In the genomic region with DNA sequence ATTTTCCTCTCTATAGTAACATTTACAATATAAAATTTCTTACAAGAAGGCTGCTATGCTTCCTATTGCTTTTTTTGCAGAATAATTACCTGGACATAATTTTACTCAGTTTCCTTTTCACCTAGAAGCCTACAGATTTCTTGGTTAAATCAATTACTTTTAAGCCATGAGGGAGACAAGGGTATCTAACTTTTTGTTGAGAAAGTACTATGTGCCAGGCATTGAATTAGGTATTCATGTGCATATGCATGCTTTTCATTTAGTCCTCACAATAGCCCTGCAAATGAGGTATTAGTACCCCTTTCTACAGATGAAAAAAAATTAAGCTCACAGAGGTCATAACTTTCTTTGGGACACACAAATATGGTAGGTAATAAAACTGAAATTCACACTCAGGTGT, we compare ENCODE assay signal across 24 cellular contexts. TPM values are rescaled to one million over a fixed set of nuclear protein-coding genes. Genes with fewer than 3 reads are reported as not detected.
A peak's percentile ranks its signal among the peaks of the same experiment; 100 is the strongest.
DNase-seq lines count a peak whose midpoint lies in the region; ATAC-seq and TF ChIP-seq lines count a peak whose summit lies in the region.
"Had no signal": no experiment of that assay in that cellular context is flagged by ENCODE, and none has a peak within 500 bp of the region (broad histone marks: within the 10 kb centered on the region; RNA-seq: fewer than 3 reads in every experiment).

No MANE protein-coding gene starts in this region.

- H3K9me2 ChIP-seq in OCI-LY7 (ENCODE audit: insufficient read depth, low read length): no peaks in the 10 kb centered on the region

- ATAC-seq in gastrocnemius medialis: no peak
- ATAC-seq: A549; CD8-positive, alpha-beta T cell had no signal

- TF ChIP-seq POLR2A in gastrocnemius medialis (IDR thresholded peaks at IDR 0.05): no peak

- H3K27me3 ChIP-seq in gastrocnemius medialis: no peaks in the 10 kb centered on the region
- H3K27me3 ChIP-seq: BE2C; BLaER1; BLaER1 treated with 17β-estradiol and CSF1 and Interleukin-3, amounts not matched to agents 10 nM and 100 nM had no signal

- H3K36me3 ChIP-seq in HEK293 (ENCODE audit: control insufficient read depth in 2 of 2, insufficient read depth in 1 of 2, low read length in 2 of 2): peaks cover 65 to 72% of the 10 kb centered on the region in 2 experiments
- peaks cover 80% of the 10 kb centered on the region for H3K36me3 ChIP-seq in OCI-LY7 (ENCODE audit: insufficient read depth, low read length)
- peaks cover 0 to 28% of the 10 kb centered on the region in 2 donors for H3K36me3 ChIP-seq in gastrocnemius medialis

- no peaks in the 10 kb centered on the region for H4K20me1 ChIP-seq in OCI-LY7 (ENCODE audit: insufficient read depth, low read length)

- intact Hi-C loops in OCI-LY7 (cut with micrococcal nuclease; ENCODE audit: unreplicated experiment): loop anchor here (5.0 kb wide), 1 partner anchor 417 kb away; a partner anchor contains a TSS
- intact Hi-C loops in gastrocnemius medialis (cut with DNase I; ENCODE audit: low total_unique reads): loop anchor here (1.0 kb wide), 1 partner anchor 605 kb away; no protein-coding TSS in a partner anchor

- in situ Hi-C loops in gastrocnemius medialis (cut with MboI; ENCODE audit: low sequenced_read_pairs in 4 of 4): no loop called here

- POLR2A ChIA-PET in HEK293 (lab: Yijun Ruan, JAX): interaction anchor here (0.7 kb wide), 1 partner anchor 16 kb away, joined by 3 read pairs; a partner anchor contains a TSS
- POLR2A ChIA-PET in OCI-LY7 (lab: Charles Lee): interaction anchor here (0.6 to 1.5 kb wide), 5 partner anchors 16 to 668 kb away, joined by 3 to 6 read pairs (median 3); a partner anchor contains a TSS

- CTCF ChIA-PET in HEK293 (lab: Yijun Ruan, JAX) (interaction anchor here (0.7 to 2.5 kb wide), 14 partner anchors 10 to 418 kb away, joined by 3 to 18 read pairs (median 6); no protein-coding TSS in a partner anchor), OCI-LY7 (lab: Charles Lee; ENCODE audit: unreplicated experiment) (no interaction called here)

- H3K79me2 ChIP-seq in OCI-LY7 (ENCODE audit: insufficient read depth, low read depth, low read length): peaks cover 6% of the 10 kb centered on the region; the same call in 1 of the 2 replicates

- TSS peak; percentile 14 for BruUV-seq in OCI-LY7 (replicated peaks; lab: Mats Ljungman, UMichigan)

- no peaks in the 10 kb centered on the region for H3K4me1 ChIP-seq in HEK293 (ENCODE audit: control insufficient read depth, insufficient read depth, low read length)
- no peaks in the 10 kb centered on the region for H3K4me1 ChIP-seq in OCI-LY7 (ENCODE audit: insufficient read depth, low read length, poor library complexity, severe bottlenecking)
- no peaks in the 10 kb centered on the region for H3K4me1 ChIP-seq in gastrocnemius medialis
- H3K4me1 ChIP-seq: A549; BE2C; BLaER1; BLaER1 treated with 17β-estradiol and CSF1 and Interleukin-3, amounts not matched to agents 10 nM and 100 nM; Caco-2 had no signal

- DNase-seq in OCI-LY7 (ENCODE audit: low spot score) (no peak), gastrocnemius medialis (no peak), NCI-H524 treated with DMSO at 0.1 percent for 48 hours (lab: John Stamatoyannopoulos, UW) (no peak)
- DNase-seq: 8988T; BE2C; C1 segment of cervical spinal cord; Caco-2; Calu3; CD4-positive, alpha-beta T cell; CD8-positive, alpha-beta memory T cell; CD8-positive, alpha-beta T cell; DMS 273 treated with DMSO at 0.1 percent for 48 hours; DMS153; DND-41 had no signal

- H3K4me2 ChIP-seq in OCI-LY7 (ENCODE audit: low read length): no peak overlapping the region
- H3K4me2 ChIP-seq: A549; BLaER1; BLaER1 treated with 17β-estradiol and CSF1 and Interleukin-3, amounts not matched to agents 10 nM and 100 nM had no signal

- no peak overlapping the region for H2AFZ ChIP-seq in OCI-LY7 (ENCODE audit: low read length)

- H3K9me3 ChIP-seq in HEK293 (ENCODE audit: control insufficient read depth, insufficient read depth, low read depth, low read length): no peaks in the 10 kb centered on the region
- no peaks in the 10 kb centered on the region for H3K9me3 ChIP-seq in OCI-LY7 (ENCODE audit: low read length)
- H3K9me3 ChIP-seq in gastrocnemius medialis: no peaks in the 10 kb centered on the region
- H3K9me3 ChIP-seq: A549; BE2C; BLaER1; BLaER1 treated with 17β-estradiol and CSF1 and Interleukin-3, amounts not matched to agents 10 nM and 100 nM; Caco-2 had no signal

- H3K27ac ChIP-seq in HEK293 (ENCODE audit: extremely low read depth, low read depth, low read length) (no peak overlapping the region), OCI-LY7 (ENCODE audit: low read depth, low read length, poor library complexity, severe bottlenecking) (no peak overlapping the region), gastrocnemius medialis (no peak overlapping the region)
- H3K27ac ChIP-seq: 22Rv1; A549; BLaER1; BLaER1 treated with 17β-estradiol and CSF1 and Interleukin-3, amounts not matched to agents 10 nM and 100 nM; C4-2B had no signal

- no peak overlapping the region for H3K4me3 ChIP-seq in HEK293 (ENCODE audit: low read depth, low read length)
- H3K4me3 ChIP-seq in OCI-LY7 (ENCODE audit: low read depth, low read length, poor library complexity, severe bottlenecking): no peak overlapping the region
- H3K4me3 ChIP-seq in gastrocnemius medialis: no peak overlapping the region
- H3K4me3 ChIP-seq: A549; BLaER1; BLaER1 treated with 17β-estradiol and CSF1 and Interleukin-3, amounts not matched to agents 10 nM and 100 nM had no signal

- TF ChIP-seq CTCF in HEK293 (tag by site-specific recombination; IDR thresholded peaks at IDR 0.05) (no peak), OCI-LY7 (conservative IDR thresholded peaks at IDR 0.05; ENCODE audit: low read length) (no peak), gastrocnemius medialis (IDR thresholded peaks at IDR 0.05 in 4 of 5, conservative IDR thresholded peaks at IDR 0.05 in 1 of 5) (no peak)

TF ChIP-seq in HEK293, 187 proteins besides CTCF, POLR2A, EP300 and RAD21:
- TF ChIP-seq ZNF837 (tag by site-specific recombination; IDR thresholded peaks at IDR 0.05) (no peak), ZNF664 (tag by site-specific recombination; IDR thresholded peaks at IDR 0.05) (peak; percentile 92), REPIN1 (tag by site-specific recombination; IDR thresholded peaks at IDR 0.05; ENCODE audit: low read depth) (no peak)
TF ChIP-seq in HEK293: peak in this region for 1.

RNA-seq across cellular contexts. Expression of a gene that starts 16.4 kb away (rescaled TPM):
- 14.9 and 16.0 TPM in 2 replicates for total RNA-seq in OCI-LY7 (2014; rRNA removed; shearing (Covaris generic))
- total RNA-seq in OCI-LY7 (2022) (12.3 and 12.6 TPM in 2 replicates), gastrocnemius medialis (10 to 100 TPM in 3 of 4 donors, 1 to 10 TPM in 1; 8.9 to 16.0 (median 12.1) TPM)

RNA-seq across cellular contexts. Expression of a gene that starts 33.2 kb away (rescaled TPM):
- total RNA-seq in OCI-LY7 (2014; rRNA removed; shearing (Covaris generic)): 15.9 and 20.2 TPM in 2 replicates
- total RNA-seq in OCI-LY7 (2022) (17.6 and 17.8 TPM in 2 replicates), gastrocnemius medialis (1 to 10 TPM; 4.1 to 6.4 (median 5.2) TPM)

RNA-seq across cellular contexts. Expression of a gene that starts 57.6 kb away (rescaled TPM):
- not detected in 2 replicates for total RNA-seq in OCI-LY7 (2014; rRNA removed; shearing (Covaris generic))
- total RNA-seq in OCI-LY7 (2022): not detected in 2 replicates
- under 1 TPM in 1 of 4 donors, not detected in 3; 0.24 TPM for total RNA-seq in gastrocnemius medialis
- total RNA-seq: A172; B cell; CD4-positive, alpha-beta memory T cell; CD4-positive, alpha-beta T cell; CD4-positive, CD25-positive, alpha-beta regulatory T cell; CD8-positive, alpha-beta T cell had no signal
